In genomic region chr4:118340109-118340508, GRCh38 we compare ENCODE assay signal across 2 cellular contexts.
TF ChIP-seq lines count a peak whose summit lies in the region.

No MANE protein-coding gene starts in this region.

TF ChIP-seq in IMR-90, 13 proteins besides CTCF, POLR2A, EP300 and RAD21:
- TF ChIP-seq SMC3 (IDR thresholded peaks at IDR 0.05; ENCODE audit: low read depth, low read length) (no peak), CHD1 (IDR thresholded peaks at IDR 0.05; ENCODE audit: low read depth, low read length) (no peak), MAFK (IDR thresholded peaks at IDR 0.05; ENCODE audit: low read depth, low read length) (no peak), RFX5 (IDR thresholded peaks at IDR 0.05; ENCODE audit: low read depth, low read length) (no peak)
- TF ChIP-seq, protein P1, sequence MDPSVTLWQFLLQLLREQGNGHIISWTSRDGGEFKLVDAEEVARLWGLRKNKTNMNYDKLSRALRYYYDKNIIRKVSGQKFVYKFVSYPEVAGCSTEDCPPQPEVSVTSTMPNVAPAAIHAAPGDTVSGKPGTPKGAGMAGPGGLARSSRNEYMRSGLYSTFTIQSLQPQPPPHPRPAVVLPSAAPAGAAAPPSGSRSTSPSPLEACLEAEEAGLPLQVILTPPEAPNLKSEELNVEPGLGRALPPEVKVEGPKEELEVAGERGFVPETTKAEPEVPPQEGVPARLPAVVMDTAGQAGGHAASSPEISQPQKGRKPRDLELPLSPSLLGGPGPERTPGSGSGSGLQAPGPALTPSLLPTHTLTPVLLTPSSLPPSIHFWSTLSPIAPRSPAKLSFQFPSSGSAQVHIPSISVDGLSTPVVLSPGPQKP (IDR thresholded peaks at IDR 0.05; ENCODE audit: borderline replicate concordance, low read depth, low read length) = no peak
- TF ChIP-seq, protein P2, sequence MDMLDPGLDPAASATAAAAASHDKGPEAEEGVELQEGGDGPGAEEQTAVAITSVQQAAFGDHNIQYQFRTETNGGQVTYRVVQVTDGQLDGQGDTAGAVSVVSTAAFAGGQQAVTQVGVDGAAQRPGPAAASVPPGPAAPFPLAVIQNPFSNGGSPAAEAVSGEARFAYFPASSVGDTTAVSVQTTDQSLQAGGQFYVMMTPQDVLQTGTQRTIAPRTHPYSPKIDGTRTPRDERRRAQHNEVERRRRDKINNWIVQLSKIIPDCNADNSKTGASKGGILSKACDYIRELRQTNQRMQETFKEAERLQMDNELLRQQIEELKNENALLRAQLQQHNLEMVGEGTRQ (IDR thresholded peaks at IDR 0.05; ENCODE audit: low read depth, low read length) = no peak

TF ChIP-seq in SK-N-SH, 30 proteins besides CTCF, POLR2A, EP300 and RAD21:
- TF ChIP-seq TCF12 (IDR thresholded peaks at IDR 0.05) (peak; percentile 39; the same call in 1 of the 2 replicates), MXI1 (IDR thresholded peaks at IDR 0.05; ENCODE audit: low read depth, low read length) (no peak), GATA2 (CRISPR knock-in tag; IDR thresholded peaks at IDR 0.05) (peak; percentile 81), TAF1 (IDR thresholded peaks at IDR 0.05; ENCODE audit: borderline replicate concordance, low read depth, low read length) (no peak), GABPA (IDR thresholded peaks at IDR 0.05; ENCODE audit: low read depth) (no peak), FOXJ3 (CRISPR knock-in tag; IDR thresholded peaks at IDR 0.05) (no peak), RXRA (IDR thresholded peaks at IDR 0.05; ENCODE audit: borderline replicate concordance, low read depth) (no peak), CHD2 (IDR thresholded peaks at IDR 0.05; ENCODE audit: low read length, partially characterized antibody) (peak; percentile 12), FOSL2 (IDR thresholded peaks at IDR 0.05; ENCODE audit: borderline replicate concordance, low read depth) (no peak), POLR2AphosphoS5 (IDR thresholded peaks at IDR 0.05; ENCODE audit: low read depth, low read length) (no peak), EZH2phosphoT487 (IDR thresholded peaks at IDR 0.05; ENCODE audit: borderline replicate concordance, low read depth) (no peak)
- TF ChIP-seq, protein P3, sequence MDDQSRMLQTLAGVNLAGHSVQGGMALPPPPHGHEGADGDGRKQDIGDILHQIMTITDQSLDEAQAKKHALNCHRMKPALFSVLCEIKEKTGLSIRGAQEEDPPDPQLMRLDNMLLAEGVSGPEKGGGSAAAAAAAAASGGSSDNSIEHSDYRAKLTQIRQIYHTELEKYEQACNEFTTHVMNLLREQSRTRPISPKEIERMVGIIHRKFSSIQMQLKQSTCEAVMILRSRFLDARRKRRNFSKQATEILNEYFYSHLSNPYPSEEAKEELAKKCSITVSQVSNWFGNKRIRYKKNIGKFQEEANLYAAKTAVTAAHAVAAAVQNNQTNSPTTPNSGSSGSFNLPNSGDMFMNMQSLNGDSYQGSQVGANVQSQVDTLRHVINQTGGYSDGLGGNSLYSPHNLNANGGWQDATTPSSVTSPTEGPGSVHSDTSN (IDR thresholded peaks at IDR 0.05) = no peak
- TF ChIP-seq, protein P4, sequence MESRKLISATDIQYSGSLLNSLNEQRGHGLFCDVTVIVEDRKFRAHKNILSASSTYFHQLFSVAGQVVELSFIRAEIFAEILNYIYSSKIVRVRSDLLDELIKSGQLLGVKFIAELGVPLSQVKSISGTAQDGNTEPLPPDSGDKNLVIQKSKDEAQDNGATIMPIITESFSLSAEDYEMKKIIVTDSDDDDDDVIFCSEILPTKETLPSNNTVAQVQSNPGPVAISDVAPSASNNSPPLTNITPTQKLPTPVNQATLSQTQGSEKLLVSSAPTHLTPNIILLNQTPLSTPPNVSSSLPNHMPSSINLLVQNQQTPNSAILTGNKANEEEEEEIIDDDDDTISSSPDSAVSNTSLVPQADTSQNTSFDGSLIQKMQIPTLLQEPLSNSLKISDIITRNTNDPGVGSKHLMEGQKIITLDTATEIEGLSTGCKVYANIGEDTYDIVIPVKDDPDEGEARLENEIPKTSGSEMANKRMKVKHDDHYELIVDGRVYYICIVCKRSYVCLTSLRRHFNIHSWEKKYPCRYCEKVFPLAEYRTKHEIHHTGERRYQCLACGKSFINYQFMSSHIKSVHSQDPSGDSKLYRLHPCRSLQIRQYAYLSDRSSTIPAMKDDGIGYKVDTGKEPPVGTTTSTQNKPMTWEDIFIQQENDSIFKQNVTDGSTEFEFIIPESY (IDR thresholded peaks at IDR 0.05; ENCODE audit: borderline replicate concordance, low read depth) = no peak
- TF ChIP-seq, protein P2 (IDR thresholded peaks at IDR 0.05; ENCODE audit: borderline replicate concordance, low read depth, low read length) = no peak
TF ChIP-seq in SK-N-SH: peak in this region for 3.
